9 cellular contexts compared by ENCODE assay signal in genomic region chr20:41046716-41047115, GRCh38. TPM values are rescaled to one million over a fixed set of nuclear protein-coding genes. Genes with fewer than 3 reads are reported as not detected.
DNase-seq lines count a peak whose midpoint lies in the region; ATAC-seq and TF ChIP-seq lines count a peak whose summit lies in the region.
"Had no signal": no experiment of that assay in that cellular context is flagged by ENCODE, and none has a peak within 500 bp of the region (broad histone marks: within the 10 kb centered on the region; RNA-seq: fewer than 3 reads in every experiment).

No MANE protein-coding gene starts in this region.

- H3K36me3 Mint-ChIP-seq in activated CD8-positive, alpha-beta T cell treated with anti-CD3 and anti-CD28 coated beads for 36 hours (ENCODE audit: low read depth), result peaks cover 32% of the 10 kb centered on the region

- intact Hi-C loops in activated CD8-positive, alpha-beta T cell treated with anti-CD3 and anti-CD28 coated beads for 36 hours (cut with micrococcal nuclease), result loop anchor here (5.0 kb wide), 1 partner anchor 36 kb away; no protein-coding TSS in a partner anchor

- in situ Hi-C loops in ACHN (cut with HindIII; ENCODE audit: low pct_ligation_motif_present, low pct_unique_long_range_greater_than_20kb, low sequenced_read_pairs), result no loop called here

- CTCF ChIA-PET in activated CD8-positive, alpha-beta T cell treated with anti-CD3 and anti-CD28 coated beads for 36 hours (lab: Charles Lee), result interaction anchor here (0.9 to 5.2 kb wide), 9 partner anchors 9 to 83 kb away, joined by 3 to 30 read pairs (median 9); no protein-coding TSS in a partner anchor

- no peak for TF ChIP-seq CTCF in activated CD8-positive, alpha-beta T cell treated with anti-CD3 and anti-CD28 coated beads for 36 hours (IDR thresholded peaks at IDR 0.05)

- DNase-seq in ACHN (peak; percentile 13), HCEC 1CT (peak; percentile 35), kidney glomerular epithelial cell (lab: John Stamatoyannopoulos, UW) (peak; percentile 9), CD1c-positive myeloid dendritic cell (ENCODE audit: extremely low spot score) (no peak), AG08395 (ENCODE audit: low spot score) (no peak), iPS-NIHi11 (ENCODE audit: low spot score) (no peak), NCI-H1930 (lab: John Stamatoyannopoulos, UW) (no peak)
- peak; percentile 18 for DNase-seq in activated CD8-positive, alpha-beta T cell treated with anti-CD3 and anti-CD28 coated beads for 36 hours
- DNase-seq: DMS 273 treated with DMSO at 0.1 percent for 48 hours had no signal

- POLR2A ChIA-PET in activated CD8-positive, alpha-beta T cell treated with anti-CD3 and anti-CD28 coated beads for 36 hours (lab: Charles Lee), result interaction anchor here (1.8 to 2.7 kb wide), 3 partner anchors 9 to 17 kb away, joined by 5 to 12 read pairs (median 9); no protein-coding TSS in a partner anchor

- peak overlapping the region; percentile 64 for H3K27ac Mint-ChIP-seq in activated CD8-positive, alpha-beta T cell treated with anti-CD3 and anti-CD28 coated beads for 36 hours

- H3K9me3 Mint-ChIP-seq in activated CD8-positive, alpha-beta T cell treated with anti-CD3 and anti-CD28 coated beads for 36 hours, result no peaks in the 10 kb centered on the region

- peak; percentile 78 for ATAC-seq in activated CD8-positive, alpha-beta T cell treated with anti-CD3 and anti-CD28 coated beads for 36 hours

- H3K4me3 Mint-ChIP-seq in activated CD8-positive, alpha-beta T cell treated with anti-CD3 and anti-CD28 coated beads for 36 hours, result peak overlapping the region; percentile 0

- no peaks in the 10 kb centered on the region for H3K27me3 Mint-ChIP-seq in activated CD8-positive, alpha-beta T cell treated with anti-CD3 and anti-CD28 coated beads for 36 hours

- H3K4me1 Mint-ChIP-seq in activated CD8-positive, alpha-beta T cell treated with anti-CD3 and anti-CD28 coated beads for 36 hours (ENCODE audit: low read depth), result peaks cover 87% of the 10 kb centered on the region

RNA-seq across cellular contexts. Expression of gene TOP1, which starts 18.1 kb away (rescaled TPM):
- total RNA-seq in activated CD8-positive, alpha-beta T cell treated with anti-CD3 and anti-CD28 coated beads for 36 hours, result 10 to 100 TPM; 81.0 to 81.1 TPM

Comparison
In these comparisons a context has a peak if more than half of its experiments do, and no peak if none do; other contexts are left out.
1. DNase-seq: peak in ACHN (single experiment), HCEC 1CT (single experiment), activated CD8-positive, alpha-beta T cell treated with anti-CD3 and anti-CD28 coated beads for 36 hours (single experiment) and kidney glomerular epithelial cell (single experiment); none in CD1c-positive myeloid dendritic cell (single experiment), AG08395 (single experiment), iPS-NIHi11 (single experiment) and NCI-H1930 (0 of 2).